Comparison of ENCODE assay signal across 8 cellular contexts in genomic region chr7:139341058-139341775, GRCh38.
DNase-seq lines count a peak whose midpoint lies in the region; ATAC-seq and TF ChIP-seq lines count a peak whose summit lies in the region.

FMC1 (plus strand) TSS chr7:139341337; CDS start chr7:139341385, 48 bp downstream.

- H3K4me3 ChIP-seq in astrocyte of the cerebellum (ENCODE audit: low read depth, low read length) (peak within 1 kb of the TSS; percentile 93), retinal pigment epithelial cell (ENCODE audit: low read length) (peak within 1 kb of the TSS; percentile 95)

- ATAC-seq in GM18505 (IDR thresholded peaks at IDR 0.05; ENCODE audit: unreplicated experiment) = peak; percentile 46
- ATAC-seq in HG02943 (IDR thresholded peaks at IDR 0.05; ENCODE audit: low read depth, unreplicated experiment) = peak; percentile 51

- TF ChIP-seq POLR2A in GM18505 (IDR thresholded peaks at IDR 0.05; ENCODE audit: borderline replicate concordance, extremely low read depth, insufficient read depth, insufficient read length) = peak; percentile 80

- DNase-seq in NCI-H187 (lab: John Stamatoyannopoulos, UW) = peak; percentile 86 to 92
- DNase-seq in T-helper 22 cell (ENCODE audit: low read depth) = peak; percentile 79
- DNase-seq in astrocyte of the cerebellum (ENCODE audit: low read depth) = peak; percentile 88
- peak; percentile 95 to 96 for DNase-seq in hippocampal formation (lab: John Stamatoyannopoulos, UW)
- DNase-seq in retinal pigment epithelial cell (ENCODE audit: low read depth) = peak; percentile 88
- DNase-seq in cortex of kidney (lab: John Stamatoyannopoulos, UW) = no peak

- peak; percentile 27 for TF ChIP-seq CTCF in astrocyte of the cerebellum (IDR thresholded peaks at IDR 0.05; ENCODE audit: low read depth, low read length, missing control alignments)
- TF ChIP-seq CTCF in retinal pigment epithelial cell (conservative IDR thresholded peaks at IDR 0.05; ENCODE audit: low read depth, low read length) = peak; percentile 42

- in situ Hi-C loops in astrocyte of the cerebellum (cut with HindIII; ENCODE audit: low sequenced_read_pairs) = no loop called here
